20 cellular contexts compared by ENCODE assay signal in the genomic region with DNA sequence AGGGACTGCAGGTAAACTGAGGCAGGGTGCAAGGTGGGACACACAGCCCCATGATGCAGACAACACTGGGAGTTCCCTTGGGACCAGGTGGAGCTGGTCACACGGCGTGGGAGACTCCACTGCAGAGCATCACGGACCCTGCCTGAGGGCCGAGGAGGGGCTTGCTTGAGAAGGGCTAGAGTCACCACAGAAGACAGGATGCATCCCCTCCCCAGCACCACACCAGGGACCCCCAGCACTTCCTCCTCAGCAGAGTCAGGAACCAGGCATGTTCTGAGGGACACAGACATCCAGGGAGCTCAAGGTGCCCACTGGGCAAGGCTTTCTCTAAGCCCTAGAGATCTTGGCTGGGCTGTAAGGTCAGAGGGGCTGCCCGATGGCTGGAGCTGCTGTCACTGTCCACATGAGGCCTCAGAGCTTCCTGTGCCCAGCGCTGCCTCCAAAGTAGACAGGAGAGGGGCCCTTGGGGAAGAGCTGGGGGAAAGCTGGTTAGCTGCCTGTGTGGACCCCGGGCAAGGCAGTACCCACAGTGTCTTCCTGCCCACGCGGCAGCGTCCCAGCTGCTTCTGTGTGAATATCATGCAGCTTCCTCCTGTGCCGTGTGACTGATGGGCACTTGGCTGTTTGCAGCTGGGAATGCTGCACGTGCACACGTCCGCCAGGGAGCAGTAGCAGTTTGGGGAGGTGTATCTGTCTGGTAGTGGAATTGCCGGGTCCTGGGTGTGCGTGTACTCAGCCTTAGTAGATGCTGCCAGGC.
DNase-seq lines count a peak whose midpoint lies in the region; ATAC-seq, FAIRE-seq and TF ChIP-seq lines count a peak whose summit lies in the region.
"Had no signal": no experiment of that assay in that cellular context is flagged by ENCODE, and none has a peak within 500 bp of the region (broad histone marks: within the 10 kb centered on the region; RNA-seq: fewer than 3 reads in every experiment).

No MANE protein-coding gene starts in this region.

- peak; percentile 23 for DNase-seq in activated naive CD8-positive, alpha-beta T cell treated with anti-CD3 and anti-CD28 coated beads, Interleukin-2, amount 10 ng/mL, durations not matched to agents 7 days and 5 days
- DNase-seq in activated naive CD8-positive, alpha-beta T cell treated with anti-CD3 and anti-CD28 coated beads, Interleukin-2, amount 50 U/mL, for 24 hours, result no peak
- DNase-seq in SK-MEL-5 (ENCODE audit: low read depth, low spot score), result peak; percentile 35
- no peak for DNase-seq in HepG2 (ENCODE audit: low spot score)
- no peak for DNase-seq in mesenchymal stem cell
- DNase-seq in NCI-H1048 (lab: John Stamatoyannopoulos, UW), result no peak
- no peak for DNase-seq in cerebellum (ENCODE audit: low spot score)
- no peak for DNase-seq in GM19240 (ENCODE audit: insufficient read length, low spot score)
- DNase-seq: activated CD4-positive, alpha-beta T cell treated with anti-CD3 and anti-CD28 coated beads, Interleukin-2, amount 50 U/mL, for 1 hour; COR-L47; NCI-H1930; NCI-H69; stimulated activated CD4-positive, alpha-beta T cell treated with anti-CD3 and anti-CD28 coated beads, Interleukin-4, amount 100 ng/mL, for 4 hours had no signal

- H3K4me1 Mint-ChIP-seq in activated naive CD8-positive, alpha-beta T cell treated with anti-CD3 and anti-CD28 coated beads, Interleukin-2, amount 10 ng/mL, durations not matched to agents 7 days and 5 days, result no peaks in the 10 kb centered on the region
- no peaks in the 10 kb centered on the region for H3K4me1 Mint-ChIP-seq in activated naive CD8-positive, alpha-beta T cell treated with anti-CD3 and anti-CD28 coated beads, Interleukin-2, amount 50 U/mL, for 24 hours

- ATAC-seq in activated naive CD8-positive, alpha-beta T cell treated with anti-CD3 and anti-CD28 coated beads, Interleukin-2, amount 10 ng/mL, durations not matched to agents 7 days and 5 days (ENCODE audit: low read depth), result no peak
- ATAC-seq in activated naive CD8-positive, alpha-beta T cell treated with anti-CD3 and anti-CD28 coated beads, Interleukin-2, amount 50 U/mL, for 24 hours, result no peak
- ATAC-seq in HepG2, result peak; percentile 36; the same call in 1 of the 3 replicates

- no peak overlapping the region for H2BK5ac ChIP-seq in mesenchymal stem cell (ENCODE audit: low read depth, low read length, poor library complexity, severe bottlenecking)

- no peak for TF ChIP-seq POLR2A in HepG2 (IDR thresholded peaks at IDR 0.05; ENCODE audit: insufficient read depth in 1 of 2, low read depth in 2 of 2, low read length in 2 of 2)

- H3K9ac ChIP-seq in HepG2 (ENCODE audit: insufficient read depth, low read depth, low read length) (no peak overlapping the region), mesenchymal stem cell (ENCODE audit: low read length) (no peak overlapping the region)
- H3K9ac ChIP-seq: KMS-11 had no signal

- POLR2A ChIA-PET in activated naive CD8-positive, alpha-beta T cell treated with anti-CD3 and anti-CD28 coated beads, Interleukin-2, amount 10 ng/mL, durations not matched to agents 7 days and 5 days (lab: Charles Lee), result no interaction called here
- POLR2A ChIA-PET in HepG2 (lab: Yijun Ruan, JAX), result no interaction called here

- TF ChIP-seq RAD21 in HepG2 (CRISPR knock-in tag; IDR thresholded peaks at IDR 0.05), result no peak

- in situ Hi-C loops in SK-MEL-5 (cut with HindIII; ENCODE audit: low pct_unique_long_range_greater_than_20kb, low sequenced_read_pairs), result no loop called here
- in situ Hi-C loops in HepG2 (cut with HindIII; ENCODE audit: extremely low pct_ligation_motif_present, low pct_unique_long_range_greater_than_20kb), result no loop called here

- no peak overlapping the region for H4K8ac ChIP-seq in mesenchymal stem cell (ENCODE audit: low read length)

- H3K36me3 Mint-ChIP-seq in activated naive CD8-positive, alpha-beta T cell treated with anti-CD3 and anti-CD28 coated beads, Interleukin-2, amount 10 ng/mL, durations not matched to agents 7 days and 5 days, result no peaks in the 10 kb centered on the region
- no peaks in the 10 kb centered on the region for H3K36me3 Mint-ChIP-seq in activated naive CD8-positive, alpha-beta T cell treated with anti-CD3 and anti-CD28 coated beads, Interleukin-2, amount 50 U/mL, for 24 hours (ENCODE audit: low read depth)

- peaks cover 9% of the 10 kb centered on the region for H3K27me3 Mint-ChIP-seq in activated naive CD8-positive, alpha-beta T cell treated with anti-CD3 and anti-CD28 coated beads, Interleukin-2, amount 10 ng/mL, durations not matched to agents 7 days and 5 days
- H3K27me3 Mint-ChIP-seq in activated naive CD8-positive, alpha-beta T cell treated with anti-CD3 and anti-CD28 coated beads, Interleukin-2, amount 50 U/mL, for 24 hours, result peaks cover 5% of the 10 kb centered on the region

- no peaks in the 10 kb centered on the region for H3K79me2 ChIP-seq in HepG2 (ENCODE audit: insufficient read depth, low read length)

- TF ChIP-seq EP300 in HepG2 (IDR thresholded peaks at IDR 0.05; ENCODE audit: low read depth in 2 of 2, low read length in 2 of 2) (no peak), HepG2 (CRISPR knock-in tag; IDR thresholded peaks at IDR 0.05; ENCODE audit: borderline replicate concordance) (no peak)

- no peaks in the 10 kb centered on the region for H4K20me1 ChIP-seq in HepG2 (ENCODE audit: insufficient read depth, low read length)

- no TSS peak for BruUV-seq in HepG2 (replicated peaks; lab: Mats Ljungman, UMichigan)

- no peak overlapping the region for H3K14ac ChIP-seq in mesenchymal stem cell (ENCODE audit: low read length in 2 of 2)

- H2BK12ac ChIP-seq in mesenchymal stem cell (ENCODE audit: low read length in 2 of 2), result no peak overlapping the region

- H3K9me3 Mint-ChIP-seq in activated naive CD8-positive, alpha-beta T cell treated with anti-CD3 and anti-CD28 coated beads, Interleukin-2, amount 10 ng/mL, durations not matched to agents 7 days and 5 days, result no peaks in the 10 kb centered on the region
- H3K9me3 Mint-ChIP-seq in activated naive CD8-positive, alpha-beta T cell treated with anti-CD3 and anti-CD28 coated beads, Interleukin-2, amount 50 U/mL, for 24 hours, result no peaks in the 10 kb centered on the region
- H3K9me3 Mint-ChIP-seq: activated T-helper 2 cell treated with anti-CD3 and anti-CD28 coated beads, Interferon-gamma antibody, Interleukin-2, Interleukin-4, amounts not matched to agents 10 μg/mL and 5 μg/mL and 100 μg/mL, durations not matched to agents 14 hours and 24 hours and 36 hours; nephron; T-helper 2 cell treated with Interferon-gamma antibody and Interleukin-4, amounts not matched to agents 5 μg/mL and 100 μg/mL, for 36 hours had no signal

- H2AK5ac ChIP-seq in mesenchymal stem cell (ENCODE audit: low read length, severe bottlenecking), result no peak overlapping the region

- no peak overlapping the region for H3K4me2 ChIP-seq in HepG2 (ENCODE audit: low read depth, low read length)
- H3K4me2 ChIP-seq in mesenchymal stem cell (ENCODE audit: low read length, poor library complexity, severe bottlenecking), result no peak overlapping the region
- H3K4me2 ChIP-seq: KMS-11 had no signal

- H3K4me3 ChIP-seq in HepG2 (replicated peaks in 1 of 3; ENCODE audit: insufficient read depth in 1 of 3, low read depth in 2 of 3, low read length in 3 of 3) (no peak overlapping the region), mesenchymal stem cell (ENCODE audit: insufficient read depth in 1 of 2, low read depth in 1 of 2, low read length in 2 of 2) (no peak overlapping the region)
- H3K4me3 ChIP-seq: right atrium auricular region had no signal

- H2AFZ ChIP-seq in HepG2 (ENCODE audit: low read length) (no peak overlapping the region), mesenchymal stem cell (ENCODE audit: low read depth, low read length) (no peak overlapping the region)

- intact Hi-C loops in HepG2 (cut with micrococcal nuclease; ENCODE audit: unreplicated experiment), result no loop called here

- H4K91ac ChIP-seq in mesenchymal stem cell (ENCODE audit: low read length), result no peak overlapping the region

- no peaks in the 10 kb centered on the region for H3K9me3 ChIP-seq in HepG2 (ENCODE audit: low read length)
- peaks cover 3% of the 10 kb centered on the region for H3K9me3 ChIP-seq in mesenchymal stem cell (ENCODE audit: control insufficient read depth, low read length)
- H3K9me3 ChIP-seq: right atrium auricular region had no signal

- H3K27ac Mint-ChIP-seq in activated naive CD8-positive, alpha-beta T cell treated with anti-CD3 and anti-CD28 coated beads, Interleukin-2, amount 10 ng/mL, durations not matched to agents 7 days and 5 days, result no peak overlapping the region
- H3K27ac Mint-ChIP-seq in activated naive CD8-positive, alpha-beta T cell treated with anti-CD3 and anti-CD28 coated beads, Interleukin-2, amount 50 U/mL, for 24 hours, result no peak overlapping the region
- H3K27ac Mint-ChIP-seq: activated T-helper 2 cell treated with anti-CD3 and anti-CD28 coated beads, Interferon-gamma antibody, Interleukin-2, Interleukin-4, amounts not matched to agents 10 μg/mL and 5 μg/mL and 100 μg/mL, durations not matched to agents 14 hours and 24 hours and 36 hours; nephron; T-helper 2 cell treated with Interferon-gamma antibody and Interleukin-4, amounts not matched to agents 5 μg/mL and 100 μg/mL, for 36 hours had no signal

- no peaks in the 10 kb centered on the region for H3K4me1 ChIP-seq in HepG2 (ENCODE audit: insufficient read depth, low read length)
- peaks cover 1% of the 10 kb centered on the region for H3K4me1 ChIP-seq in mesenchymal stem cell (ENCODE audit: control insufficient read depth, insufficient read depth, low read depth, low read length)
- H3K4me1 ChIP-seq: right atrium auricular region had no signal

- H2BK15ac ChIP-seq in mesenchymal stem cell (ENCODE audit: low read depth, poor library complexity, severe bottlenecking), result no peak overlapping the region

- no peak overlapping the region for H2BK120ac ChIP-seq in mesenchymal stem cell (ENCODE audit: low read depth, low read length)

- H3K27ac ChIP-seq in HepG2 (ENCODE audit: extremely low read length, insufficient read depth, low read length) (no peak overlapping the region), mesenchymal stem cell (ENCODE audit: low read length, poor library complexity, severe bottlenecking) (no peak overlapping the region)
- H3K27ac ChIP-seq: KMS-11, right atrium auricular region had no signal

- no peaks in the 10 kb centered on the region for H3K79me1 ChIP-seq in mesenchymal stem cell (replicated peaks; ENCODE audit: low read length, poor library complexity, severe bottlenecking)

- no peak overlapping the region for H3K18ac ChIP-seq in mesenchymal stem cell (ENCODE audit: low read depth in 1 of 2, low read length in 2 of 2)

- H3K27me3 ChIP-seq in HepG2 (ENCODE audit: control insufficient read depth in 1 of 2, insufficient read depth in 2 of 2, low read length in 2 of 2) (peaks cover 9 to 62% of the 10 kb centered on the region in 2 experiments), mesenchymal stem cell (ENCODE audit: control insufficient read depth in 1 of 2, insufficient read depth in 1 of 2, low read length in 2 of 2) (peaks cover 0 to 22% of the 10 kb centered on the region in 2 experiments)
- H3K27me3 ChIP-seq: right atrium auricular region had no signal

- TF ChIP-seq CTCF in HepG2 (CRISPR knock-in tag; IDR thresholded peaks at IDR 0.05), result peak; percentile 24; the same call in 1 of the 2 replicates

- 25% methylated on average over 8 of the region's 16 CpGs for WGBS in HepG2 (ENCODE audit: low lambda C conversion rate)
- WGBS in mesenchymal stem cell, result 85% methylated on average over 16 of the region's 16 CpGs

- no peak overlapping the region for H3K4ac ChIP-seq in mesenchymal stem cell (ENCODE audit: low read depth in 1 of 2, low read length in 2 of 2)

- no peak overlapping the region for H3K4me3 Mint-ChIP-seq in activated naive CD8-positive, alpha-beta T cell treated with anti-CD3 and anti-CD28 coated beads, Interleukin-2, amount 10 ng/mL, durations not matched to agents 7 days and 5 days
- H3K4me3 Mint-ChIP-seq in activated naive CD8-positive, alpha-beta T cell treated with anti-CD3 and anti-CD28 coated beads, Interleukin-2, amount 50 U/mL, for 24 hours, result no peak overlapping the region
- H3K4me3 Mint-ChIP-seq: nephron; T-helper 2 cell treated with Interferon-gamma antibody and Interleukin-4, amounts not matched to agents 5 μg/mL and 100 μg/mL, for 36 hours had no signal

- CTCF ChIA-PET in HepG2 (lab: Yijun Ruan, JAX; ENCODE audit: low intra/inter-chr PET ratio, low total read pairs), result no interaction called here

- no peak for FAIRE-seq in HepG2 (lab: Jason Lieb, UNC)
- FAIRE-seq: H54, urothelium cell line had no signal

- H3K36me3 ChIP-seq in HepG2 (replicated peaks in 1 of 2; ENCODE audit: control insufficient read depth in 1 of 2, insufficient read depth in 2 of 2, low read length in 2 of 2) (no peaks in the 10 kb centered on the region), mesenchymal stem cell (ENCODE audit: control insufficient read depth in 1 of 2, insufficient read depth in 2 of 2, low read depth in 1 of 2, low read length in 2 of 2) (no peaks in the 10 kb centered on the region)
- H3K36me3 ChIP-seq: right atrium auricular region had no signal

- no peak overlapping the region for H3K23ac ChIP-seq in mesenchymal stem cell (ENCODE audit: low read length in 2 of 2)

Comparison
In these comparisons a context has a peak if more than half of its experiments do, and no peak if none do; other contexts are left out.
1. DNase-seq: peak in activated naive CD8-positive, alpha-beta T cell treated with anti-CD3 and anti-CD28 coated beads, Interleukin-2, amount 10 ng/mL, durations not matched to agents 7 days and 5 days (single experiment) and SK-MEL-5 (single experiment); none in activated naive CD8-positive, alpha-beta T cell treated with anti-CD3 and anti-CD28 coated beads, Interleukin-2, amount 50 U/mL, for 24 hours (single experiment), HepG2 (single experiment), mesenchymal stem cell (single experiment), NCI-H1048 (single experiment), cerebellum (single experiment) and GM19240 (single experiment).